ENCODE assay signal across 8 cellular contexts in genomic region chr2:168118733-168119518, GRCh38.
DNase-seq lines count a peak whose midpoint lies in the region; ATAC-seq and TF ChIP-seq lines count a peak whose summit lies in the region.

No MANE protein-coding gene starts in this region.

- CTCF ChIA-PET in PC-3 (lab: Charles Lee): interaction anchor here (0.6 to 1.7 kb wide), 8 partner anchors 10 to 855 kb away, joined by 3 to 8 read pairs (median 4); no protein-coding TSS in a partner anchor

- H3K4me1 ChIP-seq in PC-3 (ENCODE audit: insufficient read depth, low read length): no peaks in the 10 kb centered on the region
- peaks cover 4% of the 10 kb centered on the region for H3K4me1 ChIP-seq in mesenchymal stem cell (ENCODE audit: control insufficient read depth, insufficient read depth, low read depth, low read length)

- ATAC-seq in GM21515 (IDR thresholded peaks at IDR 0.05; ENCODE audit: unreplicated experiment) (peak; percentile 77), PC-3 (peak; percentile 68)

- H2BK15ac ChIP-seq in mesenchymal stem cell (ENCODE audit: low read depth, poor library complexity, severe bottlenecking): no peak overlapping the region

- H3K9ac ChIP-seq in PC-3 (ENCODE audit: low read length): no peak overlapping the region
- peak overlapping the region; percentile 54 for H3K9ac ChIP-seq in mesenchymal stem cell (ENCODE audit: low read length)

- POLR2A ChIA-PET in PC-3 (lab: Charles Lee; ENCODE audit: unreplicated experiment): interaction anchor here (0.6 to 0.7 kb wide), 3 partner anchors 12 to 657 kb away, joined by 3 to 6 read pairs (median 3); no protein-coding TSS in a partner anchor

- peaks cover 14% of the 10 kb centered on the region for H3K79me1 ChIP-seq in mesenchymal stem cell (replicated peaks; ENCODE audit: low read length, poor library complexity, severe bottlenecking)

- no peak overlapping the region for H3K18ac ChIP-seq in mesenchymal stem cell (ENCODE audit: low read depth in 1 of 2, low read length in 2 of 2)

- H4K20me1 ChIP-seq in PC-3 (ENCODE audit: low read length): no peaks in the 10 kb centered on the region

- no peaks in the 10 kb centered on the region for H3K27me3 ChIP-seq in PC-3 (ENCODE audit: low read length)
- no peaks in the 10 kb centered on the region for H3K27me3 ChIP-seq in mesenchymal stem cell (ENCODE audit: control insufficient read depth in 1 of 2, insufficient read depth in 1 of 2, low read length in 2 of 2)

- H3K36me3 ChIP-seq in PC-3 (ENCODE audit: low read depth, low read length): peaks cover 15% of the 10 kb centered on the region
- peaks cover 6 to 55% of the 10 kb centered on the region in 2 experiments for H3K36me3 ChIP-seq in mesenchymal stem cell (ENCODE audit: control insufficient read depth in 1 of 2, insufficient read depth in 2 of 2, low read depth in 1 of 2, low read length in 2 of 2)

- no peak overlapping the region for H3K23ac ChIP-seq in mesenchymal stem cell (ENCODE audit: low read length in 2 of 2)

- no peaks in the 10 kb centered on the region for H3F3A ChIP-seq in PC-3 (ENCODE audit: low read length, unreplicated experiment)

- H3K4me3 ChIP-seq in PC-3 (ENCODE audit: low read length): no peak overlapping the region
- H3K4me3 ChIP-seq in mesenchymal stem cell (ENCODE audit: insufficient read depth in 1 of 2, low read depth in 1 of 2, low read length in 2 of 2): no peak overlapping the region

- no TSS peak for BruUV-seq in PC-3 (replicated peaks; lab: Mats Ljungman, UMichigan)

- H2BK120ac ChIP-seq in mesenchymal stem cell (ENCODE audit: low read depth, low read length): no peak overlapping the region

- H3K4me2 ChIP-seq in PC-3 (ENCODE audit: low read length) (no peak overlapping the region), mesenchymal stem cell (ENCODE audit: low read length, poor library complexity, severe bottlenecking) (no peak overlapping the region)

- H3K14ac ChIP-seq in mesenchymal stem cell (ENCODE audit: low read length in 2 of 2): no peak overlapping the region

- H3K9me3 ChIP-seq in PC-3 (ENCODE audit: low read length) (no peaks in the 10 kb centered on the region), mesenchymal stem cell (ENCODE audit: control insufficient read depth, low read length) (no peaks in the 10 kb centered on the region)

- peak; percentile 87 for TF ChIP-seq CTCF in PC-3 (conservative IDR thresholded peaks at IDR 0.05; ENCODE audit: low read depth, low read length)

- no peak overlapping the region for H2AK5ac ChIP-seq in mesenchymal stem cell (ENCODE audit: low read length, severe bottlenecking)

- in situ Hi-C loops in KBM-7 (cut with MboI; ENCODE audit: low pct_unique_long_range_greater_than_20kb, low sequenced_read_pairs): loop anchor here (25.0 kb wide), 1 partner anchor 157 kb away; no protein-coding TSS in a partner anchor

- H4K8ac ChIP-seq in mesenchymal stem cell (ENCODE audit: low read length): no peak overlapping the region

- H2AFZ ChIP-seq in PC-3 (ENCODE audit: low read length) (no peak overlapping the region), mesenchymal stem cell (ENCODE audit: low read depth, low read length) (no peak overlapping the region)

- 74% methylated on average over 9 of the region's 10 CpGs for whole genome bisulfite sequencing in mesenchymal stem cell

- no peak overlapping the region for H2BK5ac ChIP-seq in mesenchymal stem cell (ENCODE audit: low read depth, low read length, poor library complexity, severe bottlenecking)

- H3K79me2 ChIP-seq in PC-3 (ENCODE audit: low read length): no peaks in the 10 kb centered on the region

- DNase-seq in NCI-H1417 (lab: John Stamatoyannopoulos, UW) (peak; percentile 4 to 73 (median 57)), NCI-H1417 treated with DMSO at 0.1 percent for 48 hours (lab: John Stamatoyannopoulos, UW) (no peak), KBM-7 (peak; percentile 77), PC-3 (peak; percentile 85), dermis blood vessel endothelial cell (peak; percentile 83), mesenchymal stem cell (peak; percentile 80)
- DNase-seq in NK-92 treated with Interleukin-12 subunit alpha and Interleukin-12 subunit beta, amount 100 ng/mL, for 24 hours (lab: John Stamatoyannopoulos, UW): no peak

- H3K9me2 ChIP-seq in PC-3 (replicated peaks; ENCODE audit: low read length): no peaks in the 10 kb centered on the region

- intact Hi-C loops in PC-3 (cut with micrococcal nuclease): loop anchor here (2.0 to 10.0 kb wide), 5 partner anchors 154 to 1584 kb away; no protein-coding TSS in a partner anchor

- no peak overlapping the region for H2BK12ac ChIP-seq in mesenchymal stem cell (ENCODE audit: low read length in 2 of 2)

- H3K27ac ChIP-seq in PC-3 (ENCODE audit: low read length) (no peak overlapping the region), mesenchymal stem cell (ENCODE audit: low read length, poor library complexity, severe bottlenecking) (peak overlapping the region; percentile 5)

- H4K91ac ChIP-seq in mesenchymal stem cell (ENCODE audit: low read length): no peak overlapping the region

- no peak overlapping the region for H3K4ac ChIP-seq in mesenchymal stem cell (ENCODE audit: low read depth in 1 of 2, low read length in 2 of 2)

Comparison
In these comparisons a context has a peak if more than half of its experiments do, and no peak if none do; other contexts are left out.
1. DNase-seq: peak in NCI-H1417 (3 of 3), KBM-7 (single experiment), PC-3 (single experiment), dermis blood vessel endothelial cell (single experiment) and mesenchymal stem cell (single experiment); none in NCI-H1417 treated with DMSO at 0.1 percent for 48 hours (single experiment) and NK-92 treated with Interleukin-12 subunit alpha and Interleukin-12 subunit beta, amount 100 ng/mL, for 24 hours (single experiment).